15 cellular contexts compared by ENCODE assay signal in genomic region chr7:76507723-76508406, GRCh38. TPM values are rescaled to one million over a fixed set of nuclear protein-coding genes. Genes with fewer than 3 reads are reported as not detected.
DNase-seq lines count a peak whose midpoint lies in the region; ATAC-seq and FAIRE-seq lines count a peak whose summit lies in the region.
"Had no signal": no experiment of that assay in that cellular context is flagged by ENCODE, and none has a peak within 500 bp of the region (broad histone marks: within the 10 kb centered on the region; RNA-seq: fewer than 3 reads in every experiment).

No MANE protein-coding gene starts in this region.

- FAIRE-seq in RCC 7860 (lab: Jason Lieb, UNC) = no peak

- ATAC-seq in Right ventricle myocardium superior (ENCODE audit: poor library complexity) (peak; percentile 20), left cardiac atrium (no peak), GM19463 (IDR thresholded peaks at IDR 0.05; ENCODE audit: unreplicated experiment) (no peak), HG02610 (IDR thresholded peaks at IDR 0.05; ENCODE audit: unreplicated experiment) (no peak)

- DNase-seq in Right ventricle myocardium superior (no peak), left cardiac atrium (no peak), RCC 7860 (ENCODE audit: low spot score) (peak; percentile 18), fibroblast of gingiva (ENCODE audit: low read depth) (peak; percentile 12), NCI-H510A (lab: John Stamatoyannopoulos, UW) (no peak), NCI-H345 (lab: John Stamatoyannopoulos, UW) (no peak)
- DNase-seq: activated naive CD8-positive, alpha-beta T cell treated with anti-CD3 and anti-CD28 coated beads, Interleukin-2, amount 10 ng/mL, durations not matched to agents 7 days and 5 days; midbrain; NCI-H1417; NCI-H524 treated with DMSO at 0.1 percent for 48 hours; ovary; SHP77 had no signal

- intact Hi-C loops in Right ventricle myocardium superior (cut with DNase I) = no loop called here
- intact Hi-C loops in left cardiac atrium (cut with DNase I) = no loop called here

RNA-seq across cellular contexts. Expression of gene UPK3B, which starts 2.5 kb away (rescaled TPM):
- total RNA-seq in Right ventricle myocardium superior = 0.22 TPM
- 10 to 100 TPM in 1 of 2 donors, 1 to 10 TPM in 1; 3.7 to 33.8 TPM for total RNA-seq in left cardiac atrium

RNA-seq across cellular contexts. Expression of gene SPDYE16, which starts 35.2 kb away (rescaled TPM):
- total RNA-seq in Right ventricle myocardium superior (not detected), left cardiac atrium (under 1 TPM; 0.12 to 0.34 TPM)
- total RNA-seq: chondrocyte had no signal

RNA-seq across cellular contexts. Expression of gene DTX2, which starts 46.4 kb away (rescaled TPM):
- 5.5 TPM for total RNA-seq in Right ventricle myocardium superior
- total RNA-seq in left cardiac atrium = 10 to 100 TPM in 1 of 2 donors, 1 to 10 TPM in 1; 8.5 to 11.4 TPM

Comparison
In these comparisons a context has a peak if more than half of its experiments do, and no peak if none do; other contexts are left out.
1. DNase-seq: peak in RCC 7860 (single experiment) and fibroblast of gingiva (single experiment); none in Right ventricle myocardium superior (single experiment), left cardiac atrium (single experiment), NCI-H510A (single experiment) and NCI-H345 (single experiment).